12 cellular contexts compared by ENCODE assay signal in genomic region chr5:180172447-180173197, GRCh38. TPM values are rescaled to one million over a fixed set of nuclear protein-coding genes. Genes with fewer than 3 reads are reported as not detected.
DNase-seq lines count a peak whose midpoint lies in the region; ATAC-seq and TF ChIP-seq lines count a peak whose summit lies in the region.
"Had no signal": no experiment of that assay in that cellular context is flagged by ENCODE, and none has a peak within 500 bp of the region (broad histone marks: within the 10 kb centered on the region; RNA-seq: fewer than 3 reads in every experiment).

No MANE protein-coding gene starts in this region.

- H3K4me1 Mint-ChIP-seq in mesothelial cell of epicardium: peaks cover 38% of the 10 kb centered on the region
- H3K4me1 Mint-ChIP-seq: activated CD4-positive, alpha-beta T cell treated with anti-CD3 and anti-CD28 coated beads, Interleukin-2, amount 10 ng/mL, durations not matched to agents 7 days and 5 days had no signal

- peak overlapping the region; percentile 76 for H3K27ac Mint-ChIP-seq in mesothelial cell of epicardium
- H3K27ac Mint-ChIP-seq: activated CD4-positive, alpha-beta T cell treated with anti-CD3 and anti-CD28 coated beads, Interleukin-2, amount 10 ng/mL, durations not matched to agents 7 days and 5 days had no signal

- TF ChIP-seq CTCF in mesothelial cell of epicardium (IDR thresholded peaks at IDR 0.05; ENCODE audit: unreplicated experiment): no peak

- H3K27me3 Mint-ChIP-seq in mesothelial cell of epicardium (ENCODE audit: low read depth): no peaks in the 10 kb centered on the region
- H3K27me3 Mint-ChIP-seq: activated CD4-positive, alpha-beta T cell treated with anti-CD3 and anti-CD28 coated beads, Interleukin-2, amount 10 ng/mL, durations not matched to agents 7 days and 5 days had no signal

- peak; percentile 79 for DNase-seq in COR-L47 (lab: John Stamatoyannopoulos, UW)
- DNase-seq in NCI-H1092 treated with DMSO at 0.1 percent for 48 hours (lab: John Stamatoyannopoulos, UW): peak; percentile 35
- peak; percentile 70 for DNase-seq in cerebellar cortex (ENCODE audit: low spot score)
- DNase-seq in mesothelial cell of epicardium (ENCODE audit: low spot score in 2 of 2, unreplicated experiment in 2 of 2): peak; percentile 62 to 72
- DNase-seq in stimulated activated CD8-positive, alpha-beta memory T cell treated with anti-CD3 and anti-CD28 coated beads, Interleukin-4, amount 100 ng/mL, for 48 hours: no peak
- no peak for DNase-seq in GM03348 (ENCODE audit: low spot score)
- DNase-seq: activated CD4-positive, alpha-beta T cell treated with anti-CD3 and anti-CD28 coated beads, Interleukin-2, amount 10 ng/mL, durations not matched to agents 7 days and 5 days; activated gamma-delta T cell treated with Interleukin-2 at 50 U/mL for 16 hours; NCI-H187 treated with DMSO at 0.1 percent for 48 hours had no signal

- peaks cover under 1% of the 10 kb centered on the region for H3K9me3 Mint-ChIP-seq in mesothelial cell of epicardium
- H3K9me3 Mint-ChIP-seq: activated CD4-positive, alpha-beta T cell treated with anti-CD3 and anti-CD28 coated beads, Interleukin-2, amount 10 ng/mL, durations not matched to agents 7 days and 5 days had no signal

- no peak for ATAC-seq in HG03175 (IDR thresholded peaks at IDR 0.05; ENCODE audit: unreplicated experiment)
- ATAC-seq in HG02970 (IDR thresholded peaks at IDR 0.05; ENCODE audit: low FRiP score, unreplicated experiment): no peak

- no peaks in the 10 kb centered on the region for H3K36me3 Mint-ChIP-seq in mesothelial cell of epicardium

- no peak overlapping the region for H3K4me3 Mint-ChIP-seq in mesothelial cell of epicardium
- H3K4me3 Mint-ChIP-seq: activated CD4-positive, alpha-beta T cell treated with anti-CD3 and anti-CD28 coated beads, Interleukin-2, amount 10 ng/mL, durations not matched to agents 7 days and 5 days had no signal

RNA-seq across cellular contexts. Expression of gene RASGEF1C, which starts 36.4 kb away (rescaled TPM):
- total RNA-seq in mesothelial cell of epicardium: 0.36 to 0.58 TPM (median 0.42 TPM) in 3 replicates
- total RNA-seq: activated CD4-positive, alpha-beta T cell treated with anti-CD3 and anti-CD28 coated beads, Interleukin-2, amount 10 ng/mL, durations not matched to agents 7 days and 5 days; mononuclear cell had no signal

Comparison
In these comparisons a context has a peak if more than half of its experiments do, and no peak if none do; other contexts are left out.
1. DNase-seq: peak in COR-L47 (single experiment), NCI-H1092 treated with DMSO at 0.1 percent for 48 hours (single experiment), cerebellar cortex (single experiment) and mesothelial cell of epicardium (2 of 2); none in stimulated activated CD8-positive, alpha-beta memory T cell treated with anti-CD3 and anti-CD28 coated beads, Interleukin-4, amount 100 ng/mL, for 48 hours (single experiment) and GM03348 (single experiment).